22 cellular contexts compared by ENCODE assay signal in the genomic region with DNA sequence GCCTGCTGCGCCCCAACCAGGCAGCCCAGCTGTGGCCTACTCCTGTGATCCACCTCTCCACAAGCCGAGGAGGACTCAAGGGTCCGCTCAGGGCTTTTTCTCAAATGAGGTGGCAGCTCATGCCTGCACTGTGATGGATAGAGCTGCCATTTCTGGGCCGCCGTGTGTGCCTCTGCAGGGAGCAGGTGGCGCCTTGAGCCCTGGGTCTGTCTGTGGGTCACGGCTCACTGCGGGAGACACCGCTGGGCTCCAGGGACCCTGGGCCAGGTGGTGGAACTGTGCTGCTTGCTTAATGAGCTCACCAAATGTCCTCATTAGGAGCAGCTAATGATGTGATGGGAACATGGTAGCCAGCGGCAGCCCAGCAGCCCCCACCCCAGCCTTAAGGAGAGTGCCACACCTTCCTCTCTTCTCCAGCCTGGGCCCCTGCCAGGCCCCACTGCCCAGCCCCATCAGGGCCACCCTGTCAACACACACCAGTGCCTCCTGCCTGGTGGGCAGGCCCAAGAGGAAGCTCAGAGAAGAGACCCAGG. TPM values are rescaled to one million over a fixed set of nuclear protein-coding genes. Genes with fewer than 3 reads are reported as not detected.
DNase-seq lines count a peak whose midpoint lies in the region; FAIRE-seq and TF ChIP-seq lines count a peak whose summit lies in the region.
"Had no signal": no experiment of that assay in that cellular context is flagged by ENCODE, and none has a peak within 500 bp of the region (broad histone marks: within the 10 kb centered on the region; RNA-seq: fewer than 3 reads in every experiment).

No MANE protein-coding gene starts in this region.

- peaks cover 12% of the 10 kb centered on the region for H3K27me3 Mint-ChIP-seq in glutamatergic neuron (ENCODE audit: unreplicated experiment)

- FAIRE-seq in HTR-8/SVneo (lab: Jason Lieb, UNC): no peak
- FAIRE-seq: GM12892, GM18507, HepG2 had no signal

- H3K27ac Mint-ChIP-seq in glutamatergic neuron (ENCODE audit: unreplicated experiment): peak overlapping the region; percentile 68
- H3K27ac Mint-ChIP-seq: B cell; CD4-positive, alpha-beta T cell had no signal

- H3K9me3 Mint-ChIP-seq in glutamatergic neuron (ENCODE audit: unreplicated experiment): peaks cover 8% of the 10 kb centered on the region
- H3K9me3 Mint-ChIP-seq: CD4-positive, alpha-beta T cell had no signal

- TF ChIP-seq CTCF in glutamatergic neuron (IDR thresholded peaks at IDR 0.05; ENCODE audit: partially characterized antibody, unreplicated experiment): no peak

- no peaks in the 10 kb centered on the region for H3K36me3 Mint-ChIP-seq in glutamatergic neuron (ENCODE audit: unreplicated experiment)

- H3K4me1 Mint-ChIP-seq in glutamatergic neuron (ENCODE audit: low read depth, unreplicated experiment): peaks cover 15% of the 10 kb centered on the region
- H3K4me1 Mint-ChIP-seq: B cell had no signal

- DNase-seq in NCI-H1417 (lab: John Stamatoyannopoulos, UW): peak in 2 of 3 experiments; percentile 57 to 74
- DNase-seq in NCI-H1417 treated with DMSO at 0.1 percent for 48 hours (lab: John Stamatoyannopoulos, UW): no peak
- DNase-seq in NCI-H1092 (lab: John Stamatoyannopoulos, UW): peak; percentile 58
- DNase-seq in NCI-H345 (lab: John Stamatoyannopoulos, UW): peak; percentile 89
- DNase-seq in glutamatergic neuron: peak; percentile 64
- DNase-seq in HTR-8/SVneo (ENCODE audit: insufficient read length, low spot score): no peak
- no peak for DNase-seq in A172 (ENCODE audit: low spot score)
- no peak for DNase-seq in SKM-1 (lab: John Stamatoyannopoulos, UW; ENCODE audit: unreplicated experiment)
- DNase-seq: 8988T; Calu3; CD4-positive, alpha-beta T cell; DMS79; GOT3; KG1; MV-4-11; NCI-H1436 treated with DMSO at 0.1 percent for 48 hours; SW 1271; T-helper 2 cell had no signal

- no peak overlapping the region for H3K4me3 Mint-ChIP-seq in glutamatergic neuron (ENCODE audit: unreplicated experiment)
- H3K4me3 Mint-ChIP-seq: B cell; CD4-positive, alpha-beta T cell had no signal

RNA-seq across cellular contexts. Expression of gene DHCR7, which starts 50.8 kb away (rescaled TPM):
- 145 TPM for total RNA-seq in glutamatergic neuron (ENCODE audit: unreplicated experiment)
- 43.5 and 82.8 TPM in 2 replicates for total RNA-seq in A172 (2014; rRNA removed; shearing (Covaris generic))

RNA-seq across cellular contexts. Expression of gene NADSYN1, which starts 55.6 kb away (rescaled TPM):
- 78.2 TPM for total RNA-seq in glutamatergic neuron (ENCODE audit: unreplicated experiment)
- total RNA-seq in A172 (2014; rRNA removed; shearing (Covaris generic)): 45.1 and 47.3 TPM in 2 replicates

Comparison
In these comparisons a context has a peak if more than half of its experiments do, and no peak if none do; other contexts are left out.
1. DNase-seq: peak in NCI-H1417 (2 of 3), NCI-H1092 (single experiment), NCI-H345 (single experiment) and glutamatergic neuron (single experiment); none in NCI-H1417 treated with DMSO at 0.1 percent for 48 hours (single experiment), HTR-8/SVneo (single experiment), A172 (single experiment) and SKM-1 (single experiment).